Comparison of ENCODE assay signal across 9 cellular contexts in genomic region chr18:58263055-58263732, GRCh38.
DNase-seq lines count a peak whose midpoint lies in the region; ATAC-seq, FAIRE-seq and TF ChIP-seq lines count a peak whose summit lies in the region.
"Had no signal": no experiment of that assay in that cellular context is flagged by ENCODE, and none has a peak within 500 bp of the region (broad histone marks: within the 10 kb centered on the region; RNA-seq: fewer than 3 reads in every experiment).

No MANE protein-coding gene starts in this region.

- peak overlapping the region; percentile 94 for H3K27ac Mint-ChIP-seq in mesothelial cell of epicardium

- WGBS in H1 (ENCODE audit: extremely low coverage in 1 of 2, insufficient coverage in 1 of 2, insufficient read length in 1 of 2, insufficient replicate concordance in 2 of 2, low coverage in 1 of 2, low lambda C conversion rate in 2 of 2, missing lambda C conversion rate in 1 of 2), 2 experiments = 66% methylated on average over 7 of the region's 7 CpGs; no CpG with 5 or more reads in 1 of the 2 experiments

- TF ChIP-seq RAD21 in H1 (IDR thresholded peaks at IDR 0.05 in 1 of 2, conservative IDR thresholded peaks at IDR 0.05 in 1 of 2; ENCODE audit: low read depth in 2 of 2, low read length in 2 of 2) = no peak

- no peaks in the 10 kb centered on the region for H3K36me3 ChIP-seq in H1 (ENCODE audit: control insufficient read depth in 2 of 4, insufficient read depth in 4 of 4, low read length in 3 of 4)

- H2AK5ac ChIP-seq in H1 (ENCODE audit: low read depth, low read length) = no peak overlapping the region

- H3K23me2 ChIP-seq in H1 (ENCODE audit: low read depth, low read length) = no peaks in the 10 kb centered on the region

- no peak overlapping the region for H3K56ac ChIP-seq in H1 (replicated peaks; ENCODE audit: insufficient read length, low read depth, low read length)

- no peak overlapping the region for H4K91ac ChIP-seq in H1 (replicated peaks; ENCODE audit: insufficient read length, low read length)

- no peak overlapping the region for H2BK15ac ChIP-seq in H1 (ENCODE audit: low read length)

- no peak overlapping the region for H2BK5ac ChIP-seq in H1 (ENCODE audit: low read depth, low read length)

- no peak overlapping the region for H4K8ac ChIP-seq in H1 (ENCODE audit: extremely low read depth, insufficient read depth, low read length)

- DNase-seq in LNCaP clone FGC (ENCODE audit: low read depth) (peak; percentile 70), H1 (ENCODE audit: low read depth in 1 of 2, low spot score in 2 of 2) (no peak), mesothelial cell of epicardium (ENCODE audit: low spot score in 2 of 2, unreplicated experiment in 2 of 2) (no peak), posterior vena cava (ENCODE audit: low spot score) (no peak), iPS-NIHi7 (ENCODE audit: extremely low spot score) (no peak), COR-L47 (lab: John Stamatoyannopoulos, UW) (no peak)

- H3K18ac ChIP-seq in H1 (ENCODE audit: extremely low read depth, low read length) = no peak overlapping the region

- CTCF ChIA-PET in H1 (lab: Charles Lee; ENCODE audit: partially characterized antibody) = interaction anchor here (0.7 to 1.1 kb wide), 3 partner anchors 22 to 69 kb away, joined by 3 read pairs; no protein-coding TSS in a partner anchor

- H3K79me1 ChIP-seq in H1 (ENCODE audit: low read depth, low read length) = peaks cover 3% of the 10 kb centered on the region; the same call in 1 of the 2 replicates

- no peak overlapping the region for H2BK12ac ChIP-seq in H1 (ENCODE audit: low read depth, low read length)

- intact Hi-C loops in posterior vena cava (cut with DNase I) = no loop called here

- POLR2A ChIA-PET in H1 (lab: Charles Lee; ENCODE audit: partially characterized antibody) = interaction anchor here (0.7 to 1.0 kb wide), 3 partner anchors 29 to 76 kb away, joined by 3 to 5 read pairs (median 3); no protein-coding TSS in a partner anchor

- H2BK20ac ChIP-seq in H1 (ENCODE audit: low read length) = no peak overlapping the region

- no peaks in the 10 kb centered on the region for H3K9me3 ChIP-seq in H1 (ENCODE audit: insufficient read depth in 2 of 2, low read depth in 1 of 2, low read length in 1 of 2)

- H3K4me1 ChIP-seq in H1 (replicated peaks in 1 of 4; ENCODE audit: control insufficient read depth in 3 of 4, insufficient read depth in 4 of 4, low read length in 3 of 4) = peaks cover 2 to 20% (median 9%) of the 10 kb centered on the region in 4 experiments; a peak in 5 of 7 replicates

- peaks cover 38% of the 10 kb centered on the region for H3K4me1 Mint-ChIP-seq in mesothelial cell of epicardium

- H3K14ac ChIP-seq in H1 (ENCODE audit: insufficient read length) = no peak overlapping the region

- peak overlapping the region; percentile 86; the same call in 1 of the 2 replicates for H3K27ac ChIP-seq in C4-2B
- H3K27ac ChIP-seq in H1 (ENCODE audit: low read depth, low read length) = no peak overlapping the region
- H3K27ac ChIP-seq: KMS-11 had no signal

- no peaks in the 10 kb centered on the region for H3K9me3 Mint-ChIP-seq in mesothelial cell of epicardium

- H3K4me3 ChIP-seq in LNCaP clone FGC (ENCODE audit: low read depth, low read length) (no peak overlapping the region; the same call in 1 of the 2 replicates), H1 (ENCODE audit: extremely low read depth in 1 of 4, insufficient read depth in 2 of 4, low read depth in 3 of 4, low read length in 4 of 4) (no peak overlapping the region)

- H3K23ac ChIP-seq in H1 (ENCODE audit: insufficient read length) = no peak overlapping the region

- ATAC-seq in HG03354 (IDR thresholded peaks at IDR 0.05; ENCODE audit: poor library complexity, severe bottlenecking, unreplicated experiment) = no peak

- H3K4ac ChIP-seq in H1 (replicated peaks; ENCODE audit: insufficient read length, low read depth, low read length) = no peak overlapping the region

- no peak overlapping the region for H3K9ac ChIP-seq in H1 (replicated peaks in 1 of 4; ENCODE audit: extremely low read depth in 1 of 4, low read depth in 3 of 4, low read length in 3 of 4)
- H3K9ac ChIP-seq: KMS-11 had no signal

- TF ChIP-seq CTCF in C4-2B (conservative IDR thresholded peaks at IDR 0.05) = no peak
- TF ChIP-seq CTCF in LNCaP clone FGC (IDR thresholded peaks at IDR 0.05; ENCODE audit: control insufficient read depth, extremely low read depth, insufficient read depth) = no peak
- no peak for TF ChIP-seq CTCF in H1 (IDR thresholded peaks at IDR 0.05; ENCODE audit: control extremely low read depth in 1 of 3, insufficient read depth in 1 of 3, low read depth in 1 of 3, low read length in 3 of 3)
- TF ChIP-seq CTCF in mesothelial cell of epicardium (IDR thresholded peaks at IDR 0.05; ENCODE audit: unreplicated experiment) = no peak

- no peaks in the 10 kb centered on the region for H3K27me3 Mint-ChIP-seq in mesothelial cell of epicardium (ENCODE audit: low read depth)

- no peak overlapping the region for H4K5ac ChIP-seq in H1 (ENCODE audit: insufficient read length, low read depth, low read length)

- peaks cover 4% of the 10 kb centered on the region for H3K36me3 Mint-ChIP-seq in mesothelial cell of epicardium

- peaks cover 0 to 2% of the 10 kb centered on the region in 2 experiments for H4K20me1 ChIP-seq in H1 (replicated peaks in 1 of 2; ENCODE audit: control insufficient read depth in 1 of 2, insufficient read depth in 2 of 2, low read length in 2 of 2)

- no peak overlapping the region; a peak in 1 of 4 replicates for H3K4me2 ChIP-seq in H1 (ENCODE audit: insufficient read depth in 1 of 2, low read depth in 2 of 2, low read length in 2 of 2)
- H3K4me2 ChIP-seq: KMS-11 had no signal

- H2AFZ ChIP-seq in H1 (ENCODE audit: low read length) = no peak overlapping the region

- peaks cover 0 to 71% of the 10 kb centered on the region in 2 experiments; a peak in 2 of 4 replicates for H3K79me2 ChIP-seq in H1 (ENCODE audit: control insufficient read depth in 1 of 2, insufficient read depth in 2 of 2, low read length in 2 of 2)

- no peak for TF ChIP-seq POLR2A in H1 (IDR thresholded peaks at IDR 0.05; ENCODE audit: control extremely low read depth in 1 of 2, low read depth in 2 of 2, low read length in 2 of 2)

- TF ChIP-seq EP300 in H1 (IDR thresholded peaks at IDR 0.05; ENCODE audit: borderline replicate concordance in 1 of 2, low read depth in 2 of 2, low read length in 2 of 2) = no peak

- no peak overlapping the region for H2BK120ac ChIP-seq in H1 (replicated peaks; ENCODE audit: low read depth, low read length)

- H3K27me3 ChIP-seq in H1 (replicated peaks in 1 of 4; ENCODE audit: control insufficient read depth in 3 of 4, extremely low read depth in 1 of 4, insufficient read depth in 3 of 4, low read length in 3 of 4) = no peaks in the 10 kb centered on the region

- peak overlapping the region; percentile 20 for H3K4me3 Mint-ChIP-seq in mesothelial cell of epicardium

- peak; percentile 77 for FAIRE-seq in H1 (lab: Jason Lieb, UNC)

TF ChIP-seq in H1, 55 proteins besides CTCF, POLR2A, EP300 and RAD21:
- TF ChIP-seq NRF1 (IDR thresholded peaks at IDR 0.05; ENCODE audit: low read depth, low read length) (no peak), SP1 (IDR thresholded peaks at IDR 0.05; ENCODE audit: low read depth, low read length) (no peak), CEBPB (IDR thresholded peaks at IDR 0.05; ENCODE audit: low read depth, low read length) (no peak), SP4 (IDR thresholded peaks at IDR 0.05; ENCODE audit: low read length) (no peak), CHD2 (IDR thresholded peaks at IDR 0.05; ENCODE audit: low read length) (no peak), CHD1 (IDR thresholded peaks at IDR 0.05; ENCODE audit: low read depth, low read length) (no peak), ATF3 (IDR thresholded peaks at IDR 0.05; ENCODE audit: insufficient read depth, low read depth, low read length) (no peak), ASH2L (IDR thresholded peaks at IDR 0.05; ENCODE audit: low read length) (no peak), TEAD4 (IDR thresholded peaks at IDR 0.05; ENCODE audit: low read depth, low read length) (no peak), KDM1A (IDR thresholded peaks at IDR 0.05; ENCODE audit: borderline replicate concordance, low read length) (no peak), SP2 (IDR thresholded peaks at IDR 0.05; ENCODE audit: low read length) (no peak), MAFK (IDR thresholded peaks at IDR 0.05; ENCODE audit: low read depth, low read length) (no peak), RBBP5 (IDR thresholded peaks at IDR 0.05; ENCODE audit: borderline replicate concordance, low read depth, low read length) (no peak), HDAC6 (IDR thresholded peaks at IDR 0.05; ENCODE audit: low read depth, low read length) (no peak), RFX5 (IDR thresholded peaks at IDR 0.05; ENCODE audit: borderline replicate concordance, low read depth, low read length) (no peak)
- TF ChIP-seq, protein P1, sequence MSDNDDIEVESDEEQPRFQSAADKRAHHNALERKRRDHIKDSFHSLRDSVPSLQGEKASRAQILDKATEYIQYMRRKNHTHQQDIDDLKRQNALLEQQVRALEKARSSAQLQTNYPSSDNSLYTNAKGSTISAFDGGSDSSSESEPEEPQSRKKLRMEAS (IDR thresholded peaks at IDR 0.05) = no peak
TF ChIP-seq in H1: peak in this region for 0.
